ENCODE assay signal across 12 cellular contexts in the genomic region with DNA sequence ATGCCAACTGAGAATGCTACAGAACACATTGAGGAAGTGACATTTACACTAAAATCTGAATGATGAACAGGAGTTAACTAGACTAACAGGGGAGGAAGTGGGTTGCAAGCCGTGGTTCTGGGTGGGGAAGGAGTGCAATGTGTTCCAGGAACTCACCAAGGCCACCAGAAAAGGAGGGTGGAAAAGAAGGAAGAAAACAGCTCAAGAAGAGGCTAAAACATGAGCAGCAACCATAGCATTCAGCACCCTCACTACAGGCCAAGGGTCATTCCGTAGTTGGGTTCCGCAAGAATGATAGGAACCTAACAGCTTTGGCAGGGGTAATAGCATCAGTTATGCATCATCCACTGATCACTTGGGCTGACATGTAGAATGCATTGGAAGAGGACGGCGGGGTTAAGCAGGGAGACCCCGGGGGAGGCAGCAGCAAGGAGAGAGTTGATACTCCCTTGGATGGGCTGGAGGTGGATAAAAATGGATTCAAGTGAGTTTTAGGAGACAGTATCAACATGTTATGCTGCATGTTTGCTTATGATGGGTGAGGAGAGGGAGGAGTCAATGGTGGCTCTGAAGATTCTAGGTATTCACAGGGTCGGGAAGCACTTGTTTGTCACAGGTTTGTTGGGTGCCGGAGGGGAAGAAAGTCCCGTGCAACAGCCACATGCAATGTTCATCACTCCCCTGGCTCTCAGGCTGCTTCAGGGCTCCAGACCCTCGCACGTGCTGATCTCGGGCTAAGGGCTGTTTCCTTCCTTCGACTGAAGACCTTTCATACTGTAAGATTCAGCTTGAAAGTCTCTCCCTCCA. TPM values are rescaled to one million over a fixed set of nuclear protein-coding genes. Genes with fewer than 3 reads are reported as not detected.
DNase-seq lines count a peak whose midpoint lies in the region; ATAC-seq and TF ChIP-seq lines count a peak whose summit lies in the region.
"Had no signal": no experiment of that assay in that cellular context is flagged by ENCODE, and none has a peak within 500 bp of the region (broad histone marks: within the 10 kb centered on the region; RNA-seq: fewer than 3 reads in every experiment).

No MANE protein-coding gene starts in this region.

- peak overlapping the region; percentile 18 for H3K9ac ChIP-seq in Loucy (ENCODE audit: low read depth, low read length, poor library complexity, severe bottlenecking)

- H3K9me3 Mint-ChIP-seq in activated CD8-positive, alpha-beta T cell treated with anti-CD3 and anti-CD28 coated beads, Interleukin-2, amount 10 ng/mL, durations not matched to agents 7 days and 5 days (ENCODE audit: insufficient read depth) = peaks cover 10% of the 10 kb centered on the region
- peaks cover 3% of the 10 kb centered on the region for H3K9me3 Mint-ChIP-seq in natural killer cell treated with Interleukin-12 subunit alpha and Interleukin-12 subunit beta and Interleukin-15 and Interleukin-18, amount 100 ng/mL, for 72 hours

- intact Hi-C loops in ascending aorta (cut with DNase I) = no loop called here

- H3K4me1 ChIP-seq in Loucy (ENCODE audit: insufficient read depth, low read length, poor library complexity, severe bottlenecking) = peaks cover 32% of the 10 kb centered on the region
- H3K4me1 ChIP-seq in ascending aorta = peaks cover 0 to 3% of the 10 kb centered on the region in 2 donors
- H3K4me1 ChIP-seq in SJCRH30 = peaks cover 12% of the 10 kb centered on the region
- H3K4me1 ChIP-seq: sigmoid colon had no signal

- no peak for DNase-seq in activated CD4-positive, CD25-positive, alpha-beta regulatory T cell treated with anti-CD3 and anti-CD28 coated beads, Interleukin-2, amount 50 U/mL, for 72 hours
- DNase-seq in activated CD8-positive, alpha-beta T cell treated with anti-CD3 and anti-CD28 coated beads, Interleukin-2, amount 10 ng/mL, durations not matched to agents 7 days and 5 days = peak; percentile 85
- peak; percentile 80 for DNase-seq in natural killer cell treated with Interleukin-12 subunit alpha and Interleukin-12 subunit beta and Interleukin-15 and Interleukin-18, amount 100 ng/mL, for 72 hours (ENCODE audit: low spot score)
- DNase-seq in ascending aorta (ENCODE audit: low spot score in 2 of 2) (no peak), SJCRH30 (no peak), NCI-H526 treated with DMSO at 0.1 percent for 48 hours (lab: John Stamatoyannopoulos, UW) (no peak)
- DNase-seq: 8988T, NCI-H2029 treated with DMSO at 0.1 percent for 48 hours, sigmoid colon had no signal

- peak overlapping the region; percentile 60 for H3K4me3 Mint-ChIP-seq in activated CD8-positive, alpha-beta T cell treated with anti-CD3 and anti-CD28 coated beads, Interleukin-2, amount 10 ng/mL, durations not matched to agents 7 days and 5 days
- peak overlapping the region; percentile 84 for H3K4me3 Mint-ChIP-seq in natural killer cell treated with Interleukin-12 subunit alpha and Interleukin-12 subunit beta and Interleukin-15 and Interleukin-18, amount 100 ng/mL, for 72 hours

- H3K9me2 ChIP-seq in Loucy (replicated peaks; ENCODE audit: low read depth, low read length) = no peaks in the 10 kb centered on the region

- ATAC-seq in activated CD4-positive, CD25-positive, alpha-beta regulatory T cell treated with anti-CD3 and anti-CD28 coated beads, Interleukin-2, amount 50 U/mL, for 24 hours = peak; percentile 68 to 69
- ATAC-seq in activated CD8-positive, alpha-beta T cell treated with anti-CD3 and anti-CD28 coated beads, Interleukin-2, amount 10 ng/mL, durations not matched to agents 7 days and 5 days = peak; percentile 81
- peak; percentile 75 to 79 for ATAC-seq in natural killer cell treated with Interleukin-12 subunit alpha and Interleukin-12 subunit beta and Interleukin-15 and Interleukin-18, amount 100 ng/mL, for 72 hours

- no peaks in the 10 kb centered on the region; the same call in 1 of the 2 replicates for H3F3A ChIP-seq in Loucy (ENCODE audit: low read depth)

- peak overlapping the region; percentile 45 for H3K4me2 ChIP-seq in Loucy (ENCODE audit: low read depth, low read length, poor library complexity, severe bottlenecking)

- H3K27me3 ChIP-seq in Loucy (ENCODE audit: insufficient read depth, low read length, poor library complexity, severe bottlenecking) (no peaks in the 10 kb centered on the region), ascending aorta (no peaks in the 10 kb centered on the region), SJCRH30 (no peaks in the 10 kb centered on the region)
- H3K27me3 ChIP-seq: sigmoid colon had no signal

- peaks cover 53% of the 10 kb centered on the region for H3K4me1 Mint-ChIP-seq in activated CD8-positive, alpha-beta T cell treated with anti-CD3 and anti-CD28 coated beads, Interleukin-2, amount 10 ng/mL, durations not matched to agents 7 days and 5 days (ENCODE audit: low read depth)
- H3K4me1 Mint-ChIP-seq in natural killer cell treated with Interleukin-12 subunit alpha and Interleukin-12 subunit beta and Interleukin-15 and Interleukin-18, amount 100 ng/mL, for 72 hours (ENCODE audit: low read depth in 2 of 2) = peaks cover 39 to 42% of the 10 kb centered on the region in 2 donors

- H3K27ac Mint-ChIP-seq in activated CD8-positive, alpha-beta T cell treated with anti-CD3 and anti-CD28 coated beads, Interleukin-2, amount 10 ng/mL, durations not matched to agents 7 days and 5 days = peak overlapping the region; percentile 95
- H3K27ac Mint-ChIP-seq in natural killer cell treated with Interleukin-12 subunit alpha and Interleukin-12 subunit beta and Interleukin-15 and Interleukin-18, amount 100 ng/mL, for 72 hours = peak overlapping the region; percentile 77 to 83

- peaks cover 30% of the 10 kb centered on the region for H3K36me3 Mint-ChIP-seq in activated CD8-positive, alpha-beta T cell treated with anti-CD3 and anti-CD28 coated beads, Interleukin-2, amount 10 ng/mL, durations not matched to agents 7 days and 5 days (ENCODE audit: low read depth)
- no peaks in the 10 kb centered on the region for H3K36me3 Mint-ChIP-seq in natural killer cell treated with Interleukin-12 subunit alpha and Interleukin-12 subunit beta and Interleukin-15 and Interleukin-18, amount 100 ng/mL, for 72 hours

- CTCF ChIA-PET in activated CD8-positive, alpha-beta T cell treated with anti-CD3 and anti-CD28 coated beads, Interleukin-2, amount 10 ng/mL, durations not matched to agents 7 days and 5 days (lab: Charles Lee) = interaction anchor here (0.7 to 3.1 kb wide), 4 partner anchors 11 to 32 kb away, joined by 3 to 17 read pairs (median 4); no protein-coding TSS in a partner anchor

- H3K79me2 ChIP-seq in Loucy (ENCODE audit: insufficient read depth, low read length) = no peaks in the 10 kb centered on the region

- peak overlapping the region; percentile 14 for H3K4me3 ChIP-seq in Loucy (ENCODE audit: low read length, poor library complexity, severe bottlenecking)
- H3K4me3 ChIP-seq in ascending aorta = no peak overlapping the region
- H3K4me3 ChIP-seq in SJCRH30 = no peak overlapping the region
- H3K4me3 ChIP-seq: sigmoid colon had no signal

- H3K9me3 ChIP-seq in Loucy (ENCODE audit: insufficient read depth, low read depth, low read length) = peaks cover 3% of the 10 kb centered on the region; the same call in 1 of the 2 replicates
- peaks cover 0 to 4% of the 10 kb centered on the region in 2 donors for H3K9me3 ChIP-seq in ascending aorta
- no peaks in the 10 kb centered on the region; the same call in 1 of the 2 replicates for H3K9me3 ChIP-seq in SJCRH30 (replicated peaks)
- H3K9me3 ChIP-seq: sigmoid colon had no signal

- H3K27me3 Mint-ChIP-seq in activated CD8-positive, alpha-beta T cell treated with anti-CD3 and anti-CD28 coated beads, Interleukin-2, amount 10 ng/mL, durations not matched to agents 7 days and 5 days (ENCODE audit: low read depth) = no peaks in the 10 kb centered on the region
- no peaks in the 10 kb centered on the region for H3K27me3 Mint-ChIP-seq in natural killer cell treated with Interleukin-12 subunit alpha and Interleukin-12 subunit beta and Interleukin-15 and Interleukin-18, amount 100 ng/mL, for 72 hours

- no peak for TF ChIP-seq CTCF in Loucy (conservative IDR thresholded peaks at IDR 0.05; ENCODE audit: low read length)
- TF ChIP-seq CTCF in ascending aorta (IDR thresholded peaks at IDR 0.05) = no peak

- POLR2A ChIA-PET in activated CD8-positive, alpha-beta T cell treated with anti-CD3 and anti-CD28 coated beads, Interleukin-2, amount 10 ng/mL, durations not matched to agents 7 days and 5 days (lab: Charles Lee) = interaction anchor here (2.0 to 2.8 kb wide), 5 partner anchors 9 to 32 kb away, joined by 6 to 19 read pairs (median 12); no protein-coding TSS in a partner anchor

- no peak overlapping the region for H3K27ac ChIP-seq in ascending aorta
- H3K27ac ChIP-seq in SJCRH30 = no peak overlapping the region
- H3K27ac ChIP-seq: sigmoid colon, VCaP had no signal

- peak overlapping the region; percentile 50 for H2AFZ ChIP-seq in Loucy (ENCODE audit: low read length)

- H4K20me1 ChIP-seq in Loucy (ENCODE audit: insufficient read depth, low read length, poor library complexity, severe bottlenecking) = no peaks in the 10 kb centered on the region

- H3K36me3 ChIP-seq in Loucy (ENCODE audit: insufficient read depth, low read length) = no peaks in the 10 kb centered on the region
- H3K36me3 ChIP-seq in ascending aorta = no peaks in the 10 kb centered on the region
- H3K36me3 ChIP-seq in SJCRH30 = no peaks in the 10 kb centered on the region
- H3K36me3 ChIP-seq: sigmoid colon had no signal

RNA-seq across cellular contexts. Expression of gene LIPC, which starts 53.2 kb away (rescaled TPM):
- 1 to 10 TPM; 4.1 to 4.4 TPM for total RNA-seq in activated CD8-positive, alpha-beta T cell treated with anti-CD3 and anti-CD28 coated beads, Interleukin-2, amount 10 ng/mL, durations not matched to agents 7 days and 5 days
- total RNA-seq in natural killer cell treated with Interleukin-12 subunit alpha and Interleukin-12 subunit beta and Interleukin-15 and Interleukin-18, amount 100 ng/mL, for 72 hours = 1 to 10 TPM in 1 of 2 donors, under 1 TPM in 1; 0.69 to 1.5 TPM
- total RNA-seq in ascending aorta = not detected
- total RNA-seq in SJCRH30 (2014; rRNA removed; shearing (Covaris generic)) = 0.35 and 1.2 TPM in 2 replicates

Comparison
In these comparisons a context has a peak if more than half of its experiments do, and no peak if none do; other contexts are left out.
1. DNase-seq: peak in activated CD8-positive, alpha-beta T cell treated with anti-CD3 and anti-CD28 coated beads, Interleukin-2, amount 10 ng/mL, durations not matched to agents 7 days and 5 days (single experiment) and natural killer cell treated with Interleukin-12 subunit alpha and Interleukin-12 subunit beta and Interleukin-15 and Interleukin-18, amount 100 ng/mL, for 72 hours (single experiment); none in activated CD4-positive, CD25-positive, alpha-beta regulatory T cell treated with anti-CD3 and anti-CD28 coated beads, Interleukin-2, amount 50 U/mL, for 72 hours (single experiment), ascending aorta (0 of 2), SJCRH30 (0 of 2) and NCI-H526 treated with DMSO at 0.1 percent for 48 hours (single experiment).
2. Peak in every context shown above with its lines, with median percentiles within 50 percentile points of each other: ATAC-seq.